22 cellular contexts compared by ENCODE assay signal in genomic region chr9:133400292-133400691, GRCh38. TPM values are rescaled to one million over a fixed set of nuclear protein-coding genes. Genes with fewer than 3 reads are reported as not detected.
"Had no signal": no experiment of that assay in that cellular context is flagged by ENCODE, and none has a peak within 500 bp of the region (broad histone marks: within the 10 kb centered on the region; RNA-seq: fewer than 3 reads in every experiment).

No MANE protein-coding gene starts in this region.

- ATAC-seq: activated CD8-positive, alpha-beta T cell treated with anti-CD3 and anti-CD28 coated beads for 36 hours; activated T-helper 17 cell treated with anti-CD3 and anti-CD28 coated beads, Interleukin-2, amount 50 U/mL, for 72 hours; gastroesophageal sphincter; heart left ventricle; left lung; stimulated activated memory B cell treated with anti-CD40 and anti-IgM and Interleukin-4, amounts not matched to agents 10 μg/mL and 1 μg/mL and 100 μg/mL, for 72 hours; upper lobe of right lung had no signal

- H3K4me1 ChIP-seq: esophagus muscularis mucosa, gastroesophageal sphincter, left lung, upper lobe of right lung had no signal

- H3K27me3 ChIP-seq: spleen had no signal

- H3K4me3 Mint-ChIP-seq: activated CD4-positive, alpha-beta T cell treated with anti-CD3 and anti-CD28 coated beads, Interleukin-2, amount 10 ng/mL, durations not matched to agents 24 days and 14 days; activated CD8-positive, alpha-beta T cell treated with anti-CD3 and anti-CD28 coated beads for 36 hours; activated naive CD8-positive, alpha-beta T cell treated with anti-CD3 and anti-CD28 coated beads for 36 hours; activated T-helper 17 cell treated with anti-CD3 and anti-CD28 coated beads, Interleukin-2, amount 50 U/mL, for 72 hours; nephron; stimulated activated memory B cell treated with anti-CD40 and anti-IgM and Interleukin-4, amounts not matched to agents 10 μg/mL and 1 μg/mL and 100 μg/mL, for 72 hours had no signal

- H3K9me3 ChIP-seq: esophagus muscularis mucosa, gastroesophageal sphincter, heart left ventricle, left lung, spleen, upper lobe of right lung had no signal

- H3K27ac Mint-ChIP-seq: activated CD4-positive, alpha-beta T cell treated with anti-CD3 and anti-CD28 coated beads, Interleukin-2, amount 10 ng/mL, durations not matched to agents 24 days and 14 days; activated CD8-positive, alpha-beta T cell treated with anti-CD3 and anti-CD28 coated beads for 36 hours; activated naive CD8-positive, alpha-beta T cell treated with anti-CD3 and anti-CD28 coated beads for 36 hours; activated T-helper 17 cell treated with anti-CD3 and anti-CD28 coated beads, Interleukin-2, amount 50 U/mL, for 72 hours; nephron; stimulated activated memory B cell treated with anti-CD40 and anti-IgM and Interleukin-4, amounts not matched to agents 10 μg/mL and 1 μg/mL and 100 μg/mL, for 72 hours had no signal

- DNase-seq: activated CD4-positive, alpha-beta T cell treated with anti-CD3 and anti-CD28 coated beads, Interleukin-2, amount 10 ng/mL, durations not matched to agents 24 days and 14 days; activated CD8-positive, alpha-beta T cell treated with anti-CD3 and anti-CD28 coated beads for 36 hours; activated naive CD4-positive, alpha-beta T cell; activated naive CD8-positive, alpha-beta T cell treated with anti-CD3 and anti-CD28 coated beads for 36 hours; activated T-cell treated with anti-CD3 and anti-CD28 coated beads, Interleukin-2, amount 50 U/mL, for 1 hour; amniotic stem cell; effector CD4-positive, alpha-beta T cell; heart left ventricle; midbrain; nucleus accumbens; posterior cingulate gyrus; spleen; stimulated activated CD4-positive, alpha-beta T cell treated with anti-CD3 and anti-CD28 coated beads, Interleukin-4, amount 100 ng/mL, for 4 hours; T1000; upper lobe of right lung had no signal

- H3K27ac ChIP-seq: esophagus muscularis mucosa, gastroesophageal sphincter, heart left ventricle, left lung, spleen, upper lobe of right lung had no signal

- H3K4me3 ChIP-seq: esophagus muscularis mucosa, gastroesophageal sphincter, heart left ventricle, left lung, spleen, upper lobe of right lung had no signal

- H3K27me3 Mint-ChIP-seq: activated CD4-positive, alpha-beta T cell treated with anti-CD3 and anti-CD28 coated beads, Interleukin-2, amount 10 ng/mL, durations not matched to agents 24 days and 14 days; activated CD8-positive, alpha-beta T cell treated with anti-CD3 and anti-CD28 coated beads for 36 hours; activated naive CD8-positive, alpha-beta T cell treated with anti-CD3 and anti-CD28 coated beads for 36 hours; activated T-helper 17 cell treated with anti-CD3 and anti-CD28 coated beads, Interleukin-2, amount 50 U/mL, for 72 hours had no signal

- H3K4me1 Mint-ChIP-seq: activated T-helper 17 cell treated with anti-CD3 and anti-CD28 coated beads, Interleukin-2, amount 50 U/mL, for 72 hours; nephron had no signal

- H3K9me3 Mint-ChIP-seq: activated CD4-positive, alpha-beta T cell treated with anti-CD3 and anti-CD28 coated beads, Interleukin-2, amount 10 ng/mL, durations not matched to agents 24 days and 14 days; activated CD8-positive, alpha-beta T cell treated with anti-CD3 and anti-CD28 coated beads for 36 hours; activated naive CD8-positive, alpha-beta T cell treated with anti-CD3 and anti-CD28 coated beads for 36 hours; activated T-helper 17 cell treated with anti-CD3 and anti-CD28 coated beads, Interleukin-2, amount 50 U/mL, for 72 hours; nephron; stimulated activated memory B cell treated with anti-CD40 and anti-IgM and Interleukin-4, amounts not matched to agents 10 μg/mL and 1 μg/mL and 100 μg/mL, for 72 hours had no signal

RNA-seq across cellular contexts. Expression of gene STKLD1, which starts 24.1 kb away (rescaled TPM):
- total RNA-seq: kidney epithelial cell had no signal
